ENCODE assay signal across 14 cellular contexts in the genomic region with DNA sequence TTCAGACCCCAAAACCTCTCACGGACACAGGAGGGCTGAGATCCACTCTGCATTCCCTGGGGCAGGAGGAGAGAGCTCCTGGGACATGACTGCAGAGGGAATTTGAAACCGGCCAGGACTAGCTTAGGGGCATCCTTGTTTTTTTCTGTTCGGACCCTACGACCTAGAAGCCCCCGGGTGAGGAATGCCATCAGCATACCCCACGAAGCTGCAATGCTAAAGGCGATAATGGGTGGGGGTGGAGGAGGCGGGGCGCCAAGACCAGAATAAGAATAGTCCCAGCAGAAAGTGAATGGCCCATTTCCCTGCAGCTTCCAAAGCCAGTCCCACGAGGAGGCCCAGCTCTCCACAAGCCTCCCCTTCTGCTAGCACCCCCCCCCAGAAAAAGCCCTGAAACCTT. TPM values are rescaled to one million over a fixed set of nuclear protein-coding genes. Genes with fewer than 3 reads are reported as not detected.
DNase-seq lines count a peak whose midpoint lies in the region; ATAC-seq and TF ChIP-seq lines count a peak whose summit lies in the region.
"Had no signal": no experiment of that assay in that cellular context is flagged by ENCODE, and none has a peak within 500 bp of the region (broad histone marks: within the 10 kb centered on the region; RNA-seq: fewer than 3 reads in every experiment).

No MANE protein-coding gene starts in this region.

- CTCF ChIA-PET in WTC11 (lab: Charles Lee), result interaction anchor here (0.7 to 1.7 kb wide), 6 partner anchors 12 to 217 kb away, joined by 3 to 11 read pairs (median 3); no protein-coding TSS in a partner anchor

- peaks cover 34% of the 10 kb centered on the region for H3K4me1 Mint-ChIP-seq in WTC11
- peaks cover 11% of the 10 kb centered on the region for H3K4me1 Mint-ChIP-seq in endodermal cell
- peaks cover 27% of the 10 kb centered on the region for H3K4me1 Mint-ChIP-seq in nephron
- peaks cover 26% of the 10 kb centered on the region for H3K4me1 Mint-ChIP-seq in stimulated activated naive CD8-positive, alpha-beta T cell treated with anti-CD3 and anti-CD28 coated beads, Interleukin-15, amount 100 ng/mL, for 72 hours

- DNase-seq in WTC11 (ENCODE audit: low spot score), result peak; percentile 71
- peak; percentile 91 for DNase-seq in endodermal cell
- no peak for DNase-seq in transverse colon
- no peak for DNase-seq in stimulated activated naive CD8-positive, alpha-beta T cell treated with anti-CD3 and anti-CD28 coated beads, Interleukin-15, amount 100 ng/mL, for 72 hours
- DNase-seq: activated CD8-positive, alpha-beta T cell treated with anti-CD3 and anti-CD28 coated beads, Interleukin-2, amount 10 ng/mL, durations not matched to agents 7 days and 5 days; activated gamma-delta T cell treated with Interleukin-2 at 50 U/mL for 16 hours; NCI-H1930; SHP77; stimulated activated CD4-positive, alpha-beta T cell treated with anti-CD3 and anti-CD28 coated beads, Interleukin-4, amount 100 ng/mL, for 1 hour had no signal

- H3K4me1 ChIP-seq in endodermal cell (ENCODE audit: control insufficient read depth, insufficient read depth, low read length) (no peaks in the 10 kb centered on the region), transverse colon (peaks cover 32 to 68% (median 62%) of the 10 kb centered on the region in 4 donors)

- H3K27me3 Mint-ChIP-seq in WTC11 (ENCODE audit: low read depth) (peaks cover 5% of the 10 kb centered on the region), endodermal cell (ENCODE audit: insufficient read depth) (peaks cover 8% of the 10 kb centered on the region), nephron (ENCODE audit: low read depth) (peaks cover 15% of the 10 kb centered on the region)
- H3K27me3 Mint-ChIP-seq in stimulated activated naive CD8-positive, alpha-beta T cell treated with anti-CD3 and anti-CD28 coated beads, Interleukin-15, amount 100 ng/mL, for 72 hours, result peaks cover 36% of the 10 kb centered on the region

- H3K27me3 ChIP-seq in endodermal cell (ENCODE audit: control insufficient read depth, insufficient read depth, low read length, poor library complexity, severe bottlenecking), result peaks cover 61% of the 10 kb centered on the region
- peaks cover 5% of the 10 kb centered on the region for H3K27me3 ChIP-seq in transverse colon

- TF ChIP-seq CTCF in WTC11 (IDR thresholded peaks at IDR 0.05), result no peak
- no peak for TF ChIP-seq CTCF in endodermal cell (conservative IDR thresholded peaks at IDR 0.05)
- TF ChIP-seq CTCF in nephron (IDR thresholded peaks at IDR 0.05; ENCODE audit: unreplicated experiment in 3 of 3), result no peak
- TF ChIP-seq CTCF in transverse colon (IDR thresholded peaks at IDR 0.05), result no peak

- H3K4me3 ChIP-seq in endodermal cell (ENCODE audit: low read length) (no peak overlapping the region), transverse colon (no peak overlapping the region)

- H3K27ac Mint-ChIP-seq in WTC11, result peak overlapping the region; percentile 92
- peak overlapping the region; percentile 30 for H3K27ac Mint-ChIP-seq in endodermal cell
- peak overlapping the region in 1 of 3 experiments; percentile 30 for H3K27ac Mint-ChIP-seq in nephron
- H3K27ac Mint-ChIP-seq in stimulated activated naive CD8-positive, alpha-beta T cell treated with anti-CD3 and anti-CD28 coated beads, Interleukin-15, amount 100 ng/mL, for 72 hours, result no peak overlapping the region
- H3K27ac Mint-ChIP-seq: activated CD8-positive, alpha-beta T cell treated with anti-CD3 and anti-CD28 coated beads, Interleukin-2, amount 10 ng/mL, durations not matched to agents 7 days and 5 days; memory B cell; stimulated activated memory B cell treated with anti-CD40 and anti-IgM and Interleukin-4, amounts not matched to agents 10 μg/mL and 1 μg/mL and 100 μg/mL, for 72 hours had no signal

- TF ChIP-seq EP300 in transverse colon (IDR thresholded peaks at IDR 0.05; ENCODE audit: low read depth), result no peak

- ATAC-seq in WTC11 (peak; percentile 30), HG03095 (IDR thresholded peaks at IDR 0.05; ENCODE audit: unreplicated experiment) (no peak), HG02571 (IDR thresholded peaks at IDR 0.05; ENCODE audit: unreplicated experiment) (no peak)
- no peak for ATAC-seq in stimulated activated naive CD8-positive, alpha-beta T cell treated with anti-CD3 and anti-CD28 coated beads, Interleukin-15, amount 100 ng/mL, for 72 hours
- ATAC-seq: activated CD8-positive, alpha-beta T cell treated with anti-CD3 and anti-CD28 coated beads, Interleukin-2, amount 10 ng/mL, durations not matched to agents 7 days and 5 days; stimulated activated memory B cell treated with anti-CD40 and anti-IgM and Interleukin-4, amounts not matched to agents 10 μg/mL and 1 μg/mL and 100 μg/mL, for 72 hours had no signal

- WGBS in endodermal cell (ENCODE audit: insufficient coverage in 1 of 2, insufficient read length in 1 of 2), 2 experiments, result 20% methylated on average over 5 to 10 of the region's 10 CpGs
- 76 to 84% methylated on average over 5 to 10 of the region's 10 CpGs for WGBS in transverse colon (ENCODE audit: low coverage in 1 of 2), 2 donors

- peaks cover 13% of the 10 kb centered on the region; the same call in 1 of the 2 replicates for H3K36me3 Mint-ChIP-seq in WTC11
- no peaks in the 10 kb centered on the region for H3K36me3 Mint-ChIP-seq in endodermal cell (ENCODE audit: low read depth)
- H3K36me3 Mint-ChIP-seq in nephron (ENCODE audit: low read depth), result no peaks in the 10 kb centered on the region
- H3K36me3 Mint-ChIP-seq: memory B cell; stimulated activated memory B cell treated with anti-CD40 and anti-IgM and Interleukin-4, amounts not matched to agents 10 μg/mL and 1 μg/mL and 100 μg/mL, for 72 hours had no signal

- no peak for TF ChIP-seq POLR2A in transverse colon (IDR thresholded peaks at IDR 0.05)

- POLR2A ChIA-PET in WTC11 (lab: Charles Lee), result interaction anchor here (0.6 to 1.2 kb wide), 2 partner anchors 150 to 220 kb away, joined by 3 to 4 read pairs; no protein-coding TSS in a partner anchor

- no peak overlapping the region for H3K9ac ChIP-seq in endodermal cell (ENCODE audit: extremely low read depth, low read length, poor library complexity, severe bottlenecking)

- intact Hi-C loops in transverse colon (cut with DNase I; ENCODE audit: low total_unique reads), result loop anchor here (10.0 kb wide), 2 partner anchors 209 to 259 kb away; a partner anchor contains a TSS

- in situ Hi-C loops in transverse colon (cut with MboI; ENCODE audit: low pct_ligation_motif_present in 1 of 4, low pct_unique_long_range_greater_than_20kb in 1 of 4, low sequenced_read_pairs in 3 of 4), result no loop called here

- H3K36me3 ChIP-seq in endodermal cell (ENCODE audit: control insufficient read depth, insufficient read depth, low read length) (no peaks in the 10 kb centered on the region), transverse colon (peaks cover 0 to 6% (median 0%) of the 10 kb centered on the region in 4 donors)

- H3K9me3 Mint-ChIP-seq in WTC11 (no peaks in the 10 kb centered on the region), endodermal cell (no peaks in the 10 kb centered on the region), nephron (no peaks in the 10 kb centered on the region)
- H3K9me3 Mint-ChIP-seq in stimulated activated naive CD8-positive, alpha-beta T cell treated with anti-CD3 and anti-CD28 coated beads, Interleukin-15, amount 100 ng/mL, for 72 hours, result no peaks in the 10 kb centered on the region
- H3K9me3 Mint-ChIP-seq: memory B cell; stimulated activated memory B cell treated with anti-CD40 and anti-IgM and Interleukin-4, amounts not matched to agents 10 μg/mL and 1 μg/mL and 100 μg/mL, for 72 hours had no signal

- H3K9me3 ChIP-seq in endodermal cell (ENCODE audit: control insufficient read depth, low read length), result no peaks in the 10 kb centered on the region
- H3K9me3 ChIP-seq in transverse colon, result no peaks in the 10 kb centered on the region

- peak overlapping the region; percentile 71 for H3K4me3 Mint-ChIP-seq in WTC11
- H3K4me3 Mint-ChIP-seq in endodermal cell, result peak overlapping the region; percentile 80
- H3K4me3 Mint-ChIP-seq in nephron, result peak overlapping the region; percentile 66 to 75 (median 71)
- H3K4me3 Mint-ChIP-seq in stimulated activated naive CD8-positive, alpha-beta T cell treated with anti-CD3 and anti-CD28 coated beads, Interleukin-15, amount 100 ng/mL, for 72 hours, result no peak overlapping the region
- H3K4me3 Mint-ChIP-seq: activated CD8-positive, alpha-beta T cell treated with anti-CD3 and anti-CD28 coated beads, Interleukin-2, amount 10 ng/mL, durations not matched to agents 7 days and 5 days; memory B cell; stimulated activated memory B cell treated with anti-CD40 and anti-IgM and Interleukin-4, amounts not matched to agents 10 μg/mL and 1 μg/mL and 100 μg/mL, for 72 hours had no signal

- no peak overlapping the region for H3K27ac ChIP-seq in endodermal cell (ENCODE audit: low read depth, low read length)
- peak overlapping the region; percentile 95 to 98 (median 96) for H3K27ac ChIP-seq in transverse colon

TF ChIP-seq in WTC11, 78 proteins besides CTCF, POLR2A, EP300 and RAD21 (continues in another document):
- TF ChIP-seq FOXK1 (CRISPR knock-in tag; IDR thresholded peaks at IDR 0.05) (0 out of 2 replicates have a peak, but pooled peaks have one; percentile 29), SP1 (CRISPR knock-in tag; conservative IDR thresholded peaks at IDR 0.05) (0 out of 2 replicates have a peak, but pooled peaks have one; percentile 50), TEAD1 (CRISPR knock-in tag; IDR thresholded peaks at IDR 0.05) (peak; percentile 82)
- TF ChIP-seq, protein P1, sequence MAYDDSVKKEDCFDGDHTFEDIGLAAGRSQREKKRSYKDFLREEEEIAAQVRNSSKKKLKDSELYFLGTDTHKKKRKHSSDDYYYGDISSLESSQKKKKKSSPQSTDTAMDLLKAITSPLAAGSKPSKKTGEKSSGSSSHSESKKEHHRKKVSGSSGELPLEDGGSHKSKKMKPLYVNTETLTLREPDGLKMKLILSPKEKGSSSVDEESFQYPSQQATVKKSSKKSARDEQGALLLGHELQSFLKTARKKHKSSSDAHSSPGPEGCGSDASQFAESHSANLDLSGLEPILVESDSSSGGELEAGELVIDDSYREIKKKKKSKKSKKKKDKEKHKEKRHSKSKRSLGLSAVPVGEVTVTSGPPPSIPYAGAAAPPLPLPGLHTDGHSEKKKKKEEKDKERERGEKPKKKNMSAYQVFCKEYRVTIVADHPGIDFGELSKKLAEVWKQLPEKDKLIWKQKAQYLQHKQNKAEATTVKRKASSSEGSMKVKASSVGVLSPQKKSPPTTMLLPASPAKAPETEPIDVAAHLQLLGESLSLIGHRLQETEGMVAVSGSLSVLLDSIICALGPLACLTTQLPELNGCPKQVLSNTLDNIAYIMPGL (CRISPR knock-in tag; IDR thresholded peaks at IDR 0.05), result no peak

RNA-seq across cellular contexts. Expression of a gene that starts 4.0 kb away (rescaled TPM):
- 114 to 131 TPM (median 129 TPM) in 3 replicates for total RNA-seq in WTC11 (2021)
- total RNA-seq in endodermal cell, result 10 to 100 TPM; 11.9 to 24.1 TPM
- polyA plus RNA-seq in endodermal cell (2013, experiment 1 of 2), result 7.7 TPM
- 5.3 TPM for polyA plus RNA-seq in endodermal cell (2013, experiment 2 of 2)
- 100 to 1,000 TPM in 2 of 4 donors, 10 to 100 TPM in 2; 60.2 to 123 (median 104) TPM for total RNA-seq in transverse colon

Comparison
In these comparisons a context has a peak if more than half of its experiments do, and no peak if none do; other contexts are left out.
1. DNase-seq: peak in WTC11 (single experiment) and endodermal cell (single experiment); none in transverse colon (single experiment) and stimulated activated naive CD8-positive, alpha-beta T cell treated with anti-CD3 and anti-CD28 coated beads, Interleukin-15, amount 100 ng/mL, for 72 hours (0 of 2).
2. H3K27ac Mint-ChIP-seq: peak in WTC11 (single experiment) and endodermal cell (single experiment); none in stimulated activated naive CD8-positive, alpha-beta T cell treated with anti-CD3 and anti-CD28 coated beads, Interleukin-15, amount 100 ng/mL, for 72 hours (0 of 2).
3. H3K4me3 Mint-ChIP-seq: peak in WTC11 (single experiment), endodermal cell (single experiment) and nephron (3 of 3); none in stimulated activated naive CD8-positive, alpha-beta T cell treated with anti-CD3 and anti-CD28 coated beads, Interleukin-15, amount 100 ng/mL, for 72 hours (0 of 2).